In genomic region chr16:71746442-71747046, GRCh38 we compare ENCODE assay signal across 9 cellular contexts. TPM values are rescaled to one million over a fixed set of nuclear protein-coding genes. Genes with fewer than 3 reads are reported as not detected.
A peak's percentile ranks its signal among the peaks of the same experiment; 100 is the strongest.
DNase-seq lines count a peak whose midpoint lies in the region; ATAC-seq, FAIRE-seq and TF ChIP-seq lines count a peak whose summit lies in the region.
"Had no signal": no experiment of that assay in that cellular context is flagged by ENCODE, and none has a peak within 500 bp of the region (broad histone marks: within the 10 kb centered on the region; RNA-seq: fewer than 3 reads in every experiment).

No MANE protein-coding gene starts in this region.

- H3K9me2 ChIP-seq in OCI-LY7 (ENCODE audit: insufficient read depth, low read length): no peaks in the 10 kb centered on the region

- peak; percentile 33 for FAIRE-seq in colon (lab: Jason Lieb, UNC)

- H3K4me1 ChIP-seq in CD8-positive, alpha-beta T cell (ENCODE audit: insufficient read depth, low read length): no peaks in the 10 kb centered on the region
- H3K4me1 ChIP-seq in OCI-LY7 (ENCODE audit: insufficient read depth, low read length, poor library complexity, severe bottlenecking) (no peaks in the 10 kb centered on the region), mucosa of descending colon (ENCODE audit: low read depth) (no peaks in the 10 kb centered on the region)

- H3K9me3 Mint-ChIP-seq in CD8-positive, alpha-beta T cell: no peaks in the 10 kb centered on the region
- H3K9me3 Mint-ChIP-seq: T-helper 1 cell treated with Interleukin-12 subunit alpha and Interleukin-12 subunit beta and Interleukin-4 antibody, amounts not matched to agents 30 μg/mL and 1 μg/mL, for 36 hours had no signal

- H4K20me1 ChIP-seq in OCI-LY7 (ENCODE audit: insufficient read depth, low read length): no peaks in the 10 kb centered on the region

- H3K79me2 ChIP-seq in OCI-LY7 (ENCODE audit: insufficient read depth, low read depth, low read length): no peaks in the 10 kb centered on the region

- intact Hi-C loops in CD8-positive, alpha-beta T cell (cut with DNase I, micrococcal nuclease): loop anchor here (1.0 to 10.0 kb wide), 5 partner anchors 22 to 216 kb away; partner anchors contain the start of gene PHLPP2 (in 1 of the 2)
- intact Hi-C loops in OCI-LY7 (cut with micrococcal nuclease; ENCODE audit: unreplicated experiment) (loop anchor here (2.0 to 5.0 kb wide), 5 partner anchors 74 to 216 kb away; no protein-coding TSS in a partner anchor), mucosa of descending colon (cut with DNase I, micrococcal nuclease) (loop anchor here in 1 of 2 donors (5.0 kb wide), 1 partner anchor 99 kb away; no protein-coding TSS in a partner anchor)

- CTCF ChIA-PET in CD8-positive, alpha-beta T cell (lab: Charles Lee): no interaction called here
- CTCF ChIA-PET in OCI-LY7 (lab: Charles Lee; ENCODE audit: unreplicated experiment): no interaction called here

- no peak overlapping the region for H3K27ac Mint-ChIP-seq in CD8-positive, alpha-beta T cell
- H3K27ac Mint-ChIP-seq: T-helper 1 cell treated with Interleukin-12 subunit alpha and Interleukin-12 subunit beta and Interleukin-4 antibody, amounts not matched to agents 30 μg/mL and 1 μg/mL, for 36 hours had no signal

- peaks cover 31% of the 10 kb centered on the region for H3K36me3 ChIP-seq in CD8-positive, alpha-beta T cell (ENCODE audit: insufficient read depth, low read length)
- H3K36me3 ChIP-seq in OCI-LY7 (ENCODE audit: insufficient read depth, low read length) (peaks cover 82% of the 10 kb centered on the region), mucosa of descending colon (ENCODE audit: low read depth) (peaks cover 7% of the 10 kb centered on the region)

- H3K9me3 ChIP-seq in CD8-positive, alpha-beta T cell (ENCODE audit: low read length): no peaks in the 10 kb centered on the region
- H3K9me3 ChIP-seq in OCI-LY7 (ENCODE audit: low read length): no peaks in the 10 kb centered on the region
- H3K9me3 ChIP-seq in mucosa of descending colon: no peaks in the 10 kb centered on the region

- ATAC-seq in CD8-positive, alpha-beta T cell: peak; percentile 65
- peak; percentile 81 for ATAC-seq in mucosa of descending colon
- ATAC-seq in GM21737 (IDR thresholded peaks at IDR 0.05; ENCODE audit: unreplicated experiment): no peak
- no peak for ATAC-seq in GM18907 (IDR thresholded peaks at IDR 0.05; ENCODE audit: unreplicated experiment)

- H3K36me3 Mint-ChIP-seq in CD8-positive, alpha-beta T cell: peaks cover 62% of the 10 kb centered on the region

- H3K27ac ChIP-seq in CD8-positive, alpha-beta T cell (ENCODE audit: low read depth, low read length): no peak overlapping the region
- no peak overlapping the region for H3K27ac ChIP-seq in OCI-LY7 (ENCODE audit: low read depth, low read length, poor library complexity, severe bottlenecking)

- H3K4me3 Mint-ChIP-seq in CD8-positive, alpha-beta T cell: no peak overlapping the region
- H3K4me3 Mint-ChIP-seq: T-helper 1 cell treated with Interleukin-12 subunit alpha and Interleukin-12 subunit beta and Interleukin-4 antibody, amounts not matched to agents 30 μg/mL and 1 μg/mL, for 36 hours had no signal

- H3K27me3 ChIP-seq in CD8-positive, alpha-beta T cell (ENCODE audit: insufficient read depth, low read length): no peaks in the 10 kb centered on the region

- no peak overlapping the region for H3K4me3 ChIP-seq in CD8-positive, alpha-beta T cell (ENCODE audit: low read depth, low read length)
- H3K4me3 ChIP-seq in OCI-LY7 (ENCODE audit: low read depth, low read length, poor library complexity, severe bottlenecking): no peak overlapping the region
- H3K4me3 ChIP-seq in mucosa of descending colon: no peak overlapping the region

- BruUV-seq in OCI-LY7 (replicated peaks; lab: Mats Ljungman, UMichigan): TSS peak; percentile 21

- H3K4me2 ChIP-seq in OCI-LY7 (ENCODE audit: low read length): no peak overlapping the region

- no peak overlapping the region for H2AFZ ChIP-seq in OCI-LY7 (ENCODE audit: low read length)

- peak; percentile 75 for TF ChIP-seq CTCF in CD8-positive, alpha-beta T cell (IDR thresholded peaks at IDR 0.05)
- TF ChIP-seq CTCF in OCI-LY7 (conservative IDR thresholded peaks at IDR 0.05; ENCODE audit: low read length) (peak; percentile 96), mucosa of descending colon (IDR thresholded peaks at IDR 0.05) (peak; percentile 36)

- peak in 2 of 7 experiments; percentile 9 to 20 for DNase-seq in CD8-positive, alpha-beta T cell
- DNase-seq in GM19238 (ENCODE audit: insufficient read length, low spot score) (peak; percentile 29), OCI-LY7 (ENCODE audit: low spot score) (peak; percentile 64), mucosa of descending colon (peak in 1 of 3 donors; percentile 69), T-helper 9 cell (no peak)

- H3K27me3 Mint-ChIP-seq in CD8-positive, alpha-beta T cell (ENCODE audit: low read depth): no peaks in the 10 kb centered on the region

- H3K4me1 Mint-ChIP-seq in CD8-positive, alpha-beta T cell (ENCODE audit: low read depth): peaks cover 3% of the 10 kb centered on the region

- POLR2A ChIA-PET in CD8-positive, alpha-beta T cell (lab: Charles Lee): no interaction called here
- POLR2A ChIA-PET in OCI-LY7 (lab: Charles Lee): no interaction called here

RNA-seq across cellular contexts. Expression of gene PHLPP2, which starts 22.0 kb away (rescaled TPM):
- total RNA-seq in CD8-positive, alpha-beta T cell: 1 to 10 TPM; 6.9 to 7.0 TPM
- 5.9 and 6.7 TPM in 2 replicates for total RNA-seq in OCI-LY7 (2014; rRNA removed; shearing (Covaris generic))
- total RNA-seq in OCI-LY7 (2022) (13.6 and 14.8 TPM in 2 replicates), mucosa of descending colon (10 to 100 TPM; 42.0 to 85.5 (median 54.7) TPM)

Comparison
In these comparisons a context has a peak if more than half of its experiments do, and no peak if none do; other contexts are left out.
1. ATAC-seq: peak in CD8-positive, alpha-beta T cell (single experiment) and mucosa of descending colon (single experiment); none in GM21737 (single experiment) and GM18907 (single experiment).
2. CTCF ChIP-seq: peak in every context shown above with its lines; median percentile 96 in OCI-LY7; 75 in CD8-positive, alpha-beta T cell; 36 in mucosa of descending colon.